In genomic region chr6:33192671-33193602, GRCh38 we compare ENCODE assay signal across 8 cellular contexts. TPM values are rescaled to one million over a fixed set of nuclear protein-coding genes. Genes with fewer than 3 reads are reported as not detected.
DNase-seq lines count a peak whose midpoint lies in the region; ATAC-seq and TF ChIP-seq lines count a peak whose summit lies in the region.

No MANE protein-coding gene starts in this region.

- H3K4me3 ChIP-seq in iPS-11a (ENCODE audit: low read depth, low read length), result peak overlapping the region; percentile 72
- H3K4me3 ChIP-seq in sigmoid colon, result peak overlapping the region in 3 of 4 donors; percentile 40 to 43 (median 40)

- intact Hi-C loops in sigmoid colon (cut with DNase I), result no loop called here

- WGBS in sigmoid colon, 2 donors, result 2 to 5% methylated on average over 72 of the region's 72 CpGs

- DNase-seq in NCI-H345 (lab: John Stamatoyannopoulos, UW) (peak; percentile 14), NCI-H345 treated with DMSO at 0.1 percent for 48 hours (lab: John Stamatoyannopoulos, UW; ENCODE audit: unreplicated experiment) (no peak), anterior cingulate cortex (lab: John Stamatoyannopoulos, UW) (peak in 52 of 58 donors; percentile 11 to 83 (median 64)), sigmoid colon (no peak), HUDEP-2 (lab: John Stamatoyannopoulos, UW; ENCODE audit: unreplicated experiment in 76 of 76) (no peak), HuH-7 (ENCODE audit: low spot score) (no peak)

- H3K9me3 ChIP-seq in sigmoid colon, result no peaks in the 10 kb centered on the region

- TF ChIP-seq POLR2A in sigmoid colon (IDR thresholded peaks at IDR 0.05), result no peak

- TF ChIP-seq CTCF in sigmoid colon (IDR thresholded peaks at IDR 0.05), result no peak

- peaks cover 11 to 38% (median 25%) of the 10 kb centered on the region in 4 donors for H3K36me3 ChIP-seq in sigmoid colon

- H3K27ac ChIP-seq in sigmoid colon, result peak overlapping the region; percentile 22 to 67 (median 60)

- peaks cover 0 to 26% (median 21%) of the 10 kb centered on the region in 4 donors for H3K4me1 ChIP-seq in sigmoid colon

- H3K27me3 ChIP-seq in sigmoid colon, result peaks cover 0 to 18% (median 13%) of the 10 kb centered on the region in 3 donors

- no peak for ATAC-seq in GM21390 (IDR thresholded peaks at IDR 0.05; ENCODE audit: unreplicated experiment)

- no peak for TF ChIP-seq EP300 in sigmoid colon (IDR thresholded peaks at IDR 0.05)

RNA-seq across cellular contexts. Expression of gene COL11A2, which starts 0.7 kb away (rescaled TPM):
- total RNA-seq in sigmoid colon, result 1 to 10 TPM in 1 of 4 donors, under 1 TPM in 2, not detected in 1; 0.16 to 1.4 (median 0.41) TPM
- under 1 TPM in 1 of 3 donors, not detected in 2; 0.60 TPM for polyA plus RNA-seq in sigmoid colon

RNA-seq across cellular contexts. Expression of gene RXRB, which starts 7.5 kb away (rescaled TPM):
- total RNA-seq in sigmoid colon, result 10 to 100 TPM; 27.8 to 32.4 (median 30.4) TPM
- polyA plus RNA-seq in sigmoid colon, result 10 to 100 TPM; 15.6 to 33.2 (median 16.2) TPM

RNA-seq across cellular contexts. Expression of gene SLC39A7, which starts 7.7 kb away (rescaled TPM):
- 10 to 100 TPM; 48.7 to 52.1 (median 49.8) TPM for total RNA-seq in sigmoid colon
- polyA plus RNA-seq in sigmoid colon, result 100 to 1,000 TPM in 1 of 3 donors, 10 to 100 TPM in 2; 31.2 to 189 (median 31.2) TPM

RNA-seq across cellular contexts. Expression of gene HSD17B8, which starts 11.5 kb away (rescaled TPM):
- total RNA-seq in sigmoid colon, result 10 to 100 TPM in 3 of 4 donors, not detected in 1; 17.3 to 19.0 (median 18.9) TPM
- polyA plus RNA-seq in sigmoid colon, result 10 to 100 TPM; 18.6 to 27.3 (median 21.3) TPM

RNA-seq across cellular contexts. Expression of gene RING1, which starts 15.4 kb away (rescaled TPM):
- 10 to 100 TPM; 13.2 to 18.1 (median 17.1) TPM for total RNA-seq in sigmoid colon
- 10 to 100 TPM; 27.7 to 36.0 (median 32.7) TPM for polyA plus RNA-seq in sigmoid colon

Comparison
In these comparisons a context has a peak if more than half of its experiments do, and no peak if none do; other contexts are left out.
1. DNase-seq: peak in NCI-H345 (single experiment) and anterior cingulate cortex (52 of 58); none in NCI-H345 treated with DMSO at 0.1 percent for 48 hours (single experiment), sigmoid colon (single experiment), HUDEP-2 (0 of 76) and HuH-7 (single experiment).